22 cellular contexts compared by ENCODE assay signal in the genomic region with DNA sequence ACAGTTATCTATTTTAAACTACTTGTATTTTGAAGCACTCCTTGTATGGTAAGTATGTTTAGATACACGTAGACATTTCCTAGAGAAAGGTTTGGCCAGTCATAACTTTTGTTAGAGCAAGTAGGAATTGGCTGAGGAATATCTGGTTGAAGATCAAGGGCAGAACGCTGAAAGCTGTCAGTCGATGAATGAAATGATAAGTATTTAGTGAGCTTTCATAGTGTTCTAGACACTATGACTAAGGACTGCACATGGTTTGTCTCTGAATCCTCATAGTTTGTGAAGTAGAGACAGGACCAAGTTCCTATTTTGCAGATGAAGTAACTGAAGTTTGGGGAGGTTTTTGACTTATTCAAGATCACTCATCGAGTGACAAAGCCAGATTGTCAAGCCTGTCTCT. TPM values are rescaled to one million over a fixed set of nuclear protein-coding genes. Genes with fewer than 3 reads are reported as not detected.
DNase-seq lines count a peak whose midpoint lies in the region; ATAC-seq and TF ChIP-seq lines count a peak whose summit lies in the region.
"Had no signal": no experiment of that assay in that cellular context is flagged by ENCODE, and none has a peak within 500 bp of the region (broad histone marks: within the 10 kb centered on the region; RNA-seq: fewer than 3 reads in every experiment).

No MANE protein-coding gene starts in this region.

- no peak for TF ChIP-seq CTCF in parathyroid adenoma (IDR thresholded peaks at IDR 0.05)

- WGBS in GM23248 (ENCODE audit: low coverage in 1 of 2, low lambda C conversion rate in 2 of 2, missing lambda C conversion rate in 2 of 2), 2 experiments = 71 to 77% methylated on average over 4 of the region's 4 CpGs
- WGBS in right cardiac atrium = 61% methylated on average over 4 of the region's 4 CpGs

- no peaks in the 10 kb centered on the region for H3K27me3 Mint-ChIP-seq in activated CD4-positive, alpha-beta T cell treated with anti-CD3 and anti-CD28 coated beads for 36 hours
- no peaks in the 10 kb centered on the region for H3K27me3 Mint-ChIP-seq in activated naive CD8-positive, alpha-beta T cell treated with anti-CD3 and anti-CD28 coated beads, Interleukin-2, amount 50 U/mL, for 24 hours
- H3K27me3 Mint-ChIP-seq: stimulated activated naive CD8-positive, alpha-beta T cell treated with anti-CD3 and anti-CD28 coated beads, Interleukin-15, Interleukin-2, amounts not matched to agents 100 ng/mL and 50 ng/mL, for 24 hours had no signal

- H3K4me1 Mint-ChIP-seq in activated CD4-positive, alpha-beta T cell treated with anti-CD3 and anti-CD28 coated beads for 36 hours = peaks cover 42% of the 10 kb centered on the region
- H3K4me1 Mint-ChIP-seq in activated naive CD8-positive, alpha-beta T cell treated with anti-CD3 and anti-CD28 coated beads, Interleukin-2, amount 50 U/mL, for 24 hours = peaks cover 44% of the 10 kb centered on the region

- no peaks in the 10 kb centered on the region for H3K9me3 Mint-ChIP-seq in activated CD4-positive, alpha-beta T cell treated with anti-CD3 and anti-CD28 coated beads for 36 hours (ENCODE audit: low read depth)
- H3K9me3 Mint-ChIP-seq in activated naive CD8-positive, alpha-beta T cell treated with anti-CD3 and anti-CD28 coated beads, Interleukin-2, amount 50 U/mL, for 24 hours = no peaks in the 10 kb centered on the region
- H3K9me3 Mint-ChIP-seq: activated T-helper 1 cell treated with anti-CD3 and anti-CD28 coated beads, Interleukin-12 subunit alpha, Interleukin-12 subunit beta, Interleukin-2, Interleukin-4 antibody, amounts not matched to agents 30 ng/mL and 10 ng/mL and 1 ng/mL, durations not matched to agents 14 hours and 24 hours and 36 hours; neural progenitor cell; stimulated activated naive CD8-positive, alpha-beta T cell treated with anti-CD3 and anti-CD28 coated beads, Interleukin-15, Interleukin-2, amounts not matched to agents 100 ng/mL and 50 ng/mL, for 24 hours; WTC11 had no signal

- H3K4me3 Mint-ChIP-seq in activated CD4-positive, alpha-beta T cell treated with anti-CD3 and anti-CD28 coated beads for 36 hours = no peak overlapping the region
- H3K4me3 Mint-ChIP-seq in activated naive CD8-positive, alpha-beta T cell treated with anti-CD3 and anti-CD28 coated beads, Interleukin-2, amount 50 U/mL, for 24 hours = no peak overlapping the region
- H3K4me3 Mint-ChIP-seq: activated T-helper 1 cell treated with anti-CD3 and anti-CD28 coated beads, Interleukin-12 subunit alpha, Interleukin-12 subunit beta, Interleukin-2, Interleukin-4 antibody, amounts not matched to agents 30 ng/mL and 10 ng/mL and 1 ng/mL, durations not matched to agents 14 hours and 24 hours and 36 hours; neural progenitor cell; stimulated activated naive CD8-positive, alpha-beta T cell treated with anti-CD3 and anti-CD28 coated beads, Interleukin-15, Interleukin-2, amounts not matched to agents 100 ng/mL and 50 ng/mL, for 24 hours; WTC11 had no signal

- no peaks in the 10 kb centered on the region for H3K9me3 ChIP-seq in GM23248 (ENCODE audit: low read depth)
- H3K9me3 ChIP-seq in parathyroid adenoma (ENCODE audit: control insufficient read depth, low read length) = no peaks in the 10 kb centered on the region
- no peaks in the 10 kb centered on the region for H3K9me3 ChIP-seq in right cardiac atrium (ENCODE audit: control insufficient read depth, low read length)
- H3K9me3 ChIP-seq: thyroid gland had no signal

- peaks cover 43% of the 10 kb centered on the region for H3F3A ChIP-seq in GM23248 (ENCODE audit: insufficient read depth)

- peaks cover 36% of the 10 kb centered on the region for H3K36me3 ChIP-seq in GM23248 (ENCODE audit: low read depth)
- H3K36me3 ChIP-seq in parathyroid adenoma (ENCODE audit: control insufficient read depth, insufficient read depth, low read length) = no peaks in the 10 kb centered on the region

- H3K79me2 ChIP-seq in GM23248 (ENCODE audit: insufficient read depth) (peaks cover 97% of the 10 kb centered on the region), parathyroid adenoma (peaks cover 16% of the 10 kb centered on the region)

- H3K27ac Mint-ChIP-seq in activated CD4-positive, alpha-beta T cell treated with anti-CD3 and anti-CD28 coated beads for 36 hours = peak overlapping the region; percentile 21
- H3K27ac Mint-ChIP-seq in activated naive CD8-positive, alpha-beta T cell treated with anti-CD3 and anti-CD28 coated beads, Interleukin-2, amount 50 U/mL, for 24 hours = peak overlapping the region; percentile 20
- H3K27ac Mint-ChIP-seq: activated T-helper 1 cell treated with anti-CD3 and anti-CD28 coated beads, Interleukin-12 subunit alpha, Interleukin-12 subunit beta, Interleukin-2, Interleukin-4 antibody, amounts not matched to agents 30 ng/mL and 10 ng/mL and 1 ng/mL, durations not matched to agents 14 hours and 24 hours and 36 hours; neural progenitor cell; WTC11 had no signal

- H2AFZ ChIP-seq in GM23248 (no peak overlapping the region), parathyroid adenoma (no peak overlapping the region)
- H2AFZ ChIP-seq: neural progenitor cell had no signal

- no peak overlapping the region for H3K4me3 ChIP-seq in GM23248
- no peak overlapping the region for H3K4me3 ChIP-seq in parathyroid adenoma (ENCODE audit: low read depth, low read length)
- H3K4me3 ChIP-seq in right cardiac atrium (ENCODE audit: low read length) = no peak overlapping the region
- H3K4me3 ChIP-seq: neural progenitor cell, SJSA1, thyroid gland had no signal

- H4K20me1 ChIP-seq in GM23248 (ENCODE audit: insufficient read depth) = peaks cover 13% of the 10 kb centered on the region

- H3K27me3 ChIP-seq in GM23248 (replicated peaks; ENCODE audit: insufficient read depth) (no peaks in the 10 kb centered on the region), parathyroid adenoma (ENCODE audit: control insufficient read depth, insufficient read depth, low read length) (no peaks in the 10 kb centered on the region), right cardiac atrium (ENCODE audit: control insufficient read depth, insufficient read depth) (no peaks in the 10 kb centered on the region)
- H3K27me3 ChIP-seq: neural progenitor cell, SJSA1, thyroid gland had no signal

- POLR2A ChIA-PET in activated CD4-positive, alpha-beta T cell treated with anti-CD3 and anti-CD28 coated beads for 36 hours (lab: Charles Lee) = no interaction called here

- intact Hi-C loops in activated CD4-positive, alpha-beta T cell treated with anti-CD3 and anti-CD28 coated beads for 36 hours (cut with DNase I, micrococcal nuclease) = no loop called here
- intact Hi-C loops in right cardiac atrium (cut with DNase I) = no loop called here

- CTCF ChIA-PET in activated CD4-positive, alpha-beta T cell treated with anti-CD3 and anti-CD28 coated beads for 36 hours (lab: Charles Lee) = interaction anchor here (1.2 to 1.5 kb wide), 3 partner anchors 24 to 113 kb away, joined by 3 to 9 read pairs (median 4); no protein-coding TSS in a partner anchor

- in situ Hi-C loops in GM23248 (cut with MboI) = no loop called here

- no peak for ATAC-seq in activated CD4-positive, alpha-beta T cell treated with anti-CD3 and anti-CD28 coated beads for 36 hours
- no peak for ATAC-seq in activated naive CD8-positive, alpha-beta T cell treated with anti-CD3 and anti-CD28 coated beads, Interleukin-2, amount 50 U/mL, for 24 hours
- ATAC-seq in right cardiac atrium (no peak), GM21529 (IDR thresholded peaks at IDR 0.05; ENCODE audit: unreplicated experiment) (no peak), HG02642 (IDR thresholded peaks at IDR 0.05; ENCODE audit: poor library complexity, unreplicated experiment) (no peak)
- ATAC-seq: Panc1, WTC11 had no signal

- DNase-seq in activated CD4-positive, alpha-beta T cell treated with anti-CD3 and anti-CD28 coated beads for 36 hours = no peak
- no peak for DNase-seq in activated CD4-positive, alpha-beta T cell treated with anti-CD3 and anti-CD28 coated beads for 48 hours
- peak; percentile 42 for DNase-seq in GM23248
- no peak for DNase-seq in activated naive CD8-positive, alpha-beta T cell treated with anti-CD3 and anti-CD28 coated beads, Interleukin-2, amount 50 U/mL, for 24 hours
- no peak for DNase-seq in right cardiac atrium
- DNase-seq: 8988T; AML-193; effector CD8-positive, alpha-beta T cell; GOT3; NK-92 treated with Interleukin-12 subunit alpha and Interleukin-12 subunit beta, amount 100 ng/mL, for 24 hours; small intestine; stimulated activated CD4-positive, alpha-beta T cell treated with anti-CD3 and anti-CD28 coated beads, Interleukin-4, amount 100 ng/mL, for 1 hour; thyroid gland had no signal

- H3K36me3 Mint-ChIP-seq in activated CD4-positive, alpha-beta T cell treated with anti-CD3 and anti-CD28 coated beads for 36 hours (ENCODE audit: low read depth) = peaks cover 46% of the 10 kb centered on the region
- peaks cover 48% of the 10 kb centered on the region for H3K36me3 Mint-ChIP-seq in activated naive CD8-positive, alpha-beta T cell treated with anti-CD3 and anti-CD28 coated beads, Interleukin-2, amount 50 U/mL, for 24 hours (ENCODE audit: low read depth)

- H3K27ac ChIP-seq in GM23248 (peak overlapping the region; percentile 16), parathyroid adenoma (no peak overlapping the region), right cardiac atrium (ENCODE audit: low read length) (no peak overlapping the region)
- H3K27ac ChIP-seq: neural progenitor cell, SJSA1 had no signal

- H3K9me2 ChIP-seq in GM23248 (ENCODE audit: insufficient read depth) = no peaks in the 10 kb centered on the region

- H3K9ac ChIP-seq in GM23248 = no peak overlapping the region
- H3K9ac ChIP-seq in parathyroid adenoma = no peak overlapping the region
- H3K9ac ChIP-seq: neural progenitor cell had no signal

- H3K4me1 ChIP-seq in GM23248 (ENCODE audit: insufficient read depth) (peaks cover 36% of the 10 kb centered on the region), parathyroid adenoma (peaks cover 11% of the 10 kb centered on the region), right cardiac atrium (ENCODE audit: control insufficient read depth, insufficient read depth, low read length) (no peaks in the 10 kb centered on the region)

- H3K4me2 ChIP-seq in GM23248 (ENCODE audit: unreplicated experiment) = peak overlapping the region; percentile 16
- H3K4me2 ChIP-seq in parathyroid adenoma (ENCODE audit: low read length) = peak overlapping the region; percentile 24
- H3K4me2 ChIP-seq: neural progenitor cell had no signal

RNA-seq across cellular contexts. Expression of gene ELOA, which starts 4.7 kb away (rescaled TPM):
- total RNA-seq in activated CD4-positive, alpha-beta T cell treated with anti-CD3 and anti-CD28 coated beads for 36 hours = 10 to 100 TPM; 34.5 to 38.6 TPM
- 44.3 and 49.6 TPM in 2 replicates for total RNA-seq in GM23248 (2014; rRNA removed; shearing (Covaris generic))
- polyA plus RNA-seq in GM23248 (2016; fragmentation: Nextera tagmentation; extraction: Ambion mirVana) (46.4 and 50.1 TPM in 2 replicates), right cardiac atrium (11.6 TPM)
- 10 to 100 TPM; 23.9 to 31.1 (median 25.9) TPM for total RNA-seq in right cardiac atrium

RNA-seq across cellular contexts. Expression of gene PITHD1, which starts 30.3 kb away (rescaled TPM):
- total RNA-seq in activated CD4-positive, alpha-beta T cell treated with anti-CD3 and anti-CD28 coated beads for 36 hours = 10 to 100 TPM; 53.1 to 64.1 TPM
- total RNA-seq in GM23248 (2014; rRNA removed; shearing (Covaris generic)) = 51.0 and 63.0 TPM in 2 replicates
- polyA plus RNA-seq in GM23248 (2016; fragmentation: Nextera tagmentation; extraction: Ambion mirVana) (38.4 and 39.4 TPM in 2 replicates), right cardiac atrium (33.1 TPM)
- 10 to 100 TPM; 35.5 to 40.3 (median 38.8) TPM for total RNA-seq in right cardiac atrium

RNA-seq across cellular contexts. Expression of gene LYPLA2, which starts 43.0 kb away (rescaled TPM):
- 10 to 100 TPM; 55.0 to 64.8 TPM for total RNA-seq in activated CD4-positive, alpha-beta T cell treated with anti-CD3 and anti-CD28 coated beads for 36 hours
- 48.1 and 58.4 TPM in 2 replicates for total RNA-seq in GM23248 (2014; rRNA removed; shearing (Covaris generic))
- polyA plus RNA-seq in GM23248 (2016; fragmentation: Nextera tagmentation; extraction: Ambion mirVana) = 46.3 and 48.2 TPM in 2 replicates
- total RNA-seq in right cardiac atrium = 10 to 100 TPM; 28.5 to 33.3 (median 32.5) TPM
- 32.0 TPM for polyA plus RNA-seq in right cardiac atrium

RNA-seq across cellular contexts. Expression of gene GALE, which starts 52.6 kb away (rescaled TPM):
- 10 to 100 TPM; 27.4 to 35.6 TPM for total RNA-seq in activated CD4-positive, alpha-beta T cell treated with anti-CD3 and anti-CD28 coated beads for 36 hours
- total RNA-seq in GM23248 (2014; rRNA removed; shearing (Covaris generic)) = 16.2 and 20.9 TPM in 2 replicates
- 20.5 and 23.5 TPM in 2 replicates for polyA plus RNA-seq in GM23248 (2016; fragmentation: Nextera tagmentation; extraction: Ambion mirVana)
- total RNA-seq in right cardiac atrium = 10 to 100 TPM in 1 of 4 donors, 1 to 10 TPM in 3; 6.1 to 11.0 (median 6.7) TPM
- polyA plus RNA-seq in right cardiac atrium = 11.2 TPM

RNA-seq across cellular contexts. Expression of gene RPL11, which starts 56.3 kb away (rescaled TPM):
- 1,000 to 10,000 TPM; 1,003 to 1,481 TPM for total RNA-seq in activated CD4-positive, alpha-beta T cell treated with anti-CD3 and anti-CD28 coated beads for 36 hours
- total RNA-seq in GM23248 (2014; rRNA removed; shearing (Covaris generic)) = 422 and 555 TPM in 2 replicates
- polyA plus RNA-seq in GM23248 (2016; fragmentation: Nextera tagmentation; extraction: Ambion mirVana) = 444 and 449 TPM in 2 replicates
- total RNA-seq in right cardiac atrium = 100 to 1,000 TPM; 586 to 826 (median 727) TPM
- 1,436 TPM for polyA plus RNA-seq in right cardiac atrium
